In the genomic region with DNA sequence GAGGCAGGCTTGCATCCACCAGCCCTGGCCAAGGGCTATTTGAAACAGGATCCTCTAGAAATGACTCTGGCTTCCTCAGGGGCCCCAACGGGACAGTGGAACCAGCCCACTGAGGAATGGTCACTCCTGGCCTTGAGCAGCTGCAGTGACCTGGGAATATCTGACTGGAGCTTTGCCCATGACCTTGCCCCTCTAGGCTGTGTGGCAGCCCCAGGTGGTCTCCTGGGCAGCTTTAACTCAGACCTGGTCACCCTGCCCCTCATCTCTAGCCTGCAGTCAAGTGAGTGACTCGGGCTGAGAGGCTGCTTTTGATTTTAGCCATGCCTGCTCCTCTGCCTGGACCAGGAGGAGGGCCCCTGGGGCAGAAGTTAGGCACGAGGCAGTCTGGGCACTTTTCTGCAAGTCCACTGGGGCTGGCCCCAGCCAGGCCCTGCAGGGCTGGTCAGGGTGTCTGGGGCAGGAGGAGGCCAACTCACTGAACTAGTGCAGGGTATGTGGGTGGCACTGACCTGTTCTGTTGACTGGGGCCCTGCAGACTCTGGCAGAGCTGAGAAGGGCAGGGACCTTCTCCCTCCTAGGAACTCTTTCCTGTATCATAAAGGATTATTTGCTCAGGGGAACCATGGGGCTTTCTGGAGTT, we compare ENCODE assay signal across 23 cellular contexts. TPM values are rescaled to one million over a fixed set of nuclear protein-coding genes. Genes with fewer than 3 reads are reported as not detected.
DNase-seq lines count a peak whose midpoint lies in the region; ATAC-seq, FAIRE-seq and TF ChIP-seq lines count a peak whose summit lies in the region.
"Had no signal": no experiment of that assay in that cellular context is flagged by ENCODE, and none has a peak within 500 bp of the region (broad histone marks: within the 10 kb centered on the region; RNA-seq: fewer than 3 reads in every experiment).

No MANE protein-coding gene starts in this region.

- H3K9me3 ChIP-seq in endodermal cell (ENCODE audit: control insufficient read depth, low read length) (no peaks in the 10 kb centered on the region), osteoblast (ENCODE audit: low read depth, low read length) (no peaks in the 10 kb centered on the region), HepG2 (ENCODE audit: low read length) (no peaks in the 10 kb centered on the region)
- H3K9me3 ChIP-seq: colonic mucosa, MG63, upper lobe of left lung had no signal

- BruUV-seq in HepG2 (replicated peaks; lab: Mats Ljungman, UMichigan), result no TSS peak

- H3K4me3 Mint-ChIP-seq in activated T-cell treated with anti-CD3 and anti-CD28 coated beads, Interleukin-2, amount 50 U/mL, for 24 hours, result no peak overlapping the region
- H3K4me3 Mint-ChIP-seq in activated CD8-positive, alpha-beta T cell treated with anti-CD3 and anti-CD28 coated beads, Interleukin-2, amount 10 ng/mL, durations not matched to agents 7 days and 5 days, result peak overlapping the region; percentile 36
- H3K4me3 Mint-ChIP-seq in endodermal cell, result no peak overlapping the region
- no peak overlapping the region for H3K4me3 Mint-ChIP-seq in stimulated activated memory B cell treated with anti-CD40 and anti-IgM and Interleukin-4, amounts not matched to agents 10 μg/mL and 1 μg/mL and 100 μg/mL, for 72 hours

- H3K9ac ChIP-seq in endodermal cell (ENCODE audit: extremely low read depth, low read length, poor library complexity, severe bottlenecking) (no peak overlapping the region), HepG2 (ENCODE audit: insufficient read depth, low read depth, low read length) (no peak overlapping the region)

- no peak for TF ChIP-seq EP300 in HepG2 (IDR thresholded peaks at IDR 0.05; ENCODE audit: low read depth in 2 of 2, low read length in 2 of 2)
- TF ChIP-seq EP300 in HepG2 (CRISPR knock-in tag; IDR thresholded peaks at IDR 0.05; ENCODE audit: borderline replicate concordance), result no peak

- H3K4me3 ChIP-seq in endodermal cell (ENCODE audit: low read length) (no peak overlapping the region), osteoblast (ENCODE audit: insufficient read depth, low read length) (no peak overlapping the region), HepG2 (replicated peaks in 1 of 3; ENCODE audit: insufficient read depth in 1 of 3, low read depth in 2 of 3, low read length in 3 of 3) (no peak overlapping the region)
- H3K4me3 ChIP-seq: colonic mucosa, MG63, SK-N-MC, upper lobe of left lung had no signal

- H3K79me2 ChIP-seq in osteoblast (ENCODE audit: insufficient read depth, low read length) (no peaks in the 10 kb centered on the region), HepG2 (ENCODE audit: insufficient read depth, low read length) (no peaks in the 10 kb centered on the region)

- no peaks in the 10 kb centered on the region for H3K4me1 ChIP-seq in endodermal cell (ENCODE audit: control insufficient read depth, insufficient read depth, low read length)
- H3K4me1 ChIP-seq in osteoblast (ENCODE audit: insufficient read depth, low read length), result no peaks in the 10 kb centered on the region
- no peaks in the 10 kb centered on the region for H3K4me1 ChIP-seq in HepG2 (ENCODE audit: insufficient read depth, low read length)

- no peaks in the 10 kb centered on the region for H3K36me3 ChIP-seq in endodermal cell (ENCODE audit: control insufficient read depth, insufficient read depth, low read length)
- H3K36me3 ChIP-seq in osteoblast (ENCODE audit: insufficient read depth, low read length), result no peaks in the 10 kb centered on the region
- no peaks in the 10 kb centered on the region for H3K36me3 ChIP-seq in HepG2 (replicated peaks in 1 of 2; ENCODE audit: control insufficient read depth in 1 of 2, insufficient read depth in 2 of 2, low read length in 2 of 2)
- H3K36me3 ChIP-seq: colonic mucosa, MG63 had no signal

- FAIRE-seq in HepG2 (lab: Jason Lieb, UNC), result no peak
- FAIRE-seq: H54 had no signal

- H3K9me3 Mint-ChIP-seq in activated T-cell treated with anti-CD3 and anti-CD28 coated beads, Interleukin-2, amount 50 U/mL, for 24 hours, result peaks cover 9% of the 10 kb centered on the region
- H3K9me3 Mint-ChIP-seq in activated CD8-positive, alpha-beta T cell treated with anti-CD3 and anti-CD28 coated beads, Interleukin-2, amount 10 ng/mL, durations not matched to agents 7 days and 5 days (ENCODE audit: insufficient read depth), result no peaks in the 10 kb centered on the region
- H3K9me3 Mint-ChIP-seq in endodermal cell, result peaks cover 9% of the 10 kb centered on the region
- H3K9me3 Mint-ChIP-seq in stimulated activated memory B cell treated with anti-CD40 and anti-IgM and Interleukin-4, amounts not matched to agents 10 μg/mL and 1 μg/mL and 100 μg/mL, for 72 hours, result peaks cover 5% of the 10 kb centered on the region

- CTCF ChIA-PET in activated CD8-positive, alpha-beta T cell treated with anti-CD3 and anti-CD28 coated beads, Interleukin-2, amount 10 ng/mL, durations not matched to agents 7 days and 5 days (lab: Charles Lee), result interaction anchor here (0.7 to 14.8 kb wide), 7 partner anchors 8 to 182 kb away, joined by 3 to 168 read pairs (median 5); a partner anchor contains a TSS
- CTCF ChIA-PET in HepG2 (lab: Yijun Ruan, JAX; ENCODE audit: low intra/inter-chr PET ratio, low total read pairs), result no interaction called here

- no peak overlapping the region for H3K27ac ChIP-seq in endodermal cell (ENCODE audit: low read depth, low read length)
- no peak overlapping the region for H3K27ac ChIP-seq in osteoblast (ENCODE audit: low read depth, low read length)
- no peak overlapping the region for H3K27ac ChIP-seq in HepG2 (ENCODE audit: extremely low read length, insufficient read depth, low read length)
- H3K27ac ChIP-seq: colonic mucosa, SK-N-MC had no signal

- no peak for TF ChIP-seq RAD21 in HepG2 (CRISPR knock-in tag; IDR thresholded peaks at IDR 0.05)

- intact Hi-C loops in HepG2 (cut with micrococcal nuclease; ENCODE audit: unreplicated experiment), result no loop called here

- peak; percentile 34 for DNase-seq in activated T-cell treated with anti-CD3 and anti-CD28 coated beads, Interleukin-2, amount 50 U/mL, for 24 hours
- no peak for DNase-seq in activated T-cell treated with anti-CD3 and anti-CD28 coated beads for 4 hours
- DNase-seq in activated CD8-positive, alpha-beta T cell treated with anti-CD3 and anti-CD28 coated beads, Interleukin-2, amount 10 ng/mL, durations not matched to agents 7 days and 5 days, result no peak
- peak; percentile 31 for DNase-seq in endodermal cell
- DNase-seq in osteoblast (ENCODE audit: insufficient read length, low spot score, missing footprints), result no peak
- no peak for DNase-seq in HepG2 (ENCODE audit: low spot score)
- DNase-seq: ACHN; activated CD4-positive, alpha-beta T cell treated with anti-CD3 and anti-CD28 coated beads, Interleukin-2, amount 50 U/mL, for 4 hours; colonic mucosa; COR-L47; foreskin fibroblast; MG63; midbrain; NCI-H146; NCI-H82; retina; stimulated activated naive CD4-positive, alpha-beta T cell treated with Interleukin-2 at 50 U/mL for 16 hours had no signal

- no peaks in the 10 kb centered on the region for H4K20me1 ChIP-seq in osteoblast (ENCODE audit: insufficient read depth, low read length)
- no peaks in the 10 kb centered on the region for H4K20me1 ChIP-seq in HepG2 (ENCODE audit: insufficient read depth, low read length)

- in situ Hi-C loops in HepG2 (cut with HindIII; ENCODE audit: extremely low pct_ligation_motif_present, low pct_unique_long_range_greater_than_20kb), result no loop called here

- H2AFZ ChIP-seq in osteoblast (ENCODE audit: low read length) (no peak overlapping the region), HepG2 (ENCODE audit: low read length) (no peak overlapping the region)

- no peak for TF ChIP-seq CTCF in endodermal cell (conservative IDR thresholded peaks at IDR 0.05)
- no peak for TF ChIP-seq CTCF in osteoblast (IDR thresholded peaks at IDR 0.05; ENCODE audit: extremely low read depth, low read depth, low read length)
- no peak for TF ChIP-seq CTCF in HepG2 (CRISPR knock-in tag; IDR thresholded peaks at IDR 0.05)

- H3K27me3 ChIP-seq in endodermal cell (ENCODE audit: control insufficient read depth, insufficient read depth, low read length, poor library complexity, severe bottlenecking), result no peaks in the 10 kb centered on the region
- H3K27me3 ChIP-seq in osteoblast (ENCODE audit: insufficient read depth, low read length), result no peaks in the 10 kb centered on the region
- H3K27me3 ChIP-seq in HepG2 (ENCODE audit: control insufficient read depth in 1 of 2, insufficient read depth in 2 of 2, low read length in 2 of 2), result peaks cover 2 to 13% of the 10 kb centered on the region in 2 experiments; a peak in 2 of 5 replicates
- H3K27me3 ChIP-seq: colonic mucosa, MG63, upper lobe of left lung had no signal

- no peak for TF ChIP-seq POLR2A in HepG2 (IDR thresholded peaks at IDR 0.05; ENCODE audit: insufficient read depth in 1 of 2, low read depth in 2 of 2, low read length in 2 of 2)

- WGBS in endodermal cell (ENCODE audit: insufficient coverage in 1 of 2, insufficient read length in 1 of 2), 2 experiments, result 80% methylated on average over 3 of the region's 3 CpGs; no CpG with 5 or more reads in 1 of the 2 experiments
- WGBS in HepG2 (ENCODE audit: low lambda C conversion rate), result no CpG with 5 or more reads among the region's 3 CpGs

- ATAC-seq in activated CD8-positive, alpha-beta T cell treated with anti-CD3 and anti-CD28 coated beads, Interleukin-2, amount 10 ng/mL, durations not matched to agents 7 days and 5 days, result no peak
- no peak for ATAC-seq in stimulated activated memory B cell treated with anti-CD40 and anti-IgM and Interleukin-4, amounts not matched to agents 10 μg/mL and 1 μg/mL and 100 μg/mL, for 72 hours
- ATAC-seq in GM19324 (IDR thresholded peaks at IDR 0.05; ENCODE audit: low FRiP score, unreplicated experiment), result no peak
- no peak for ATAC-seq in HepG2
- ATAC-seq: Panc1 had no signal

- peaks cover 85% of the 10 kb centered on the region for H3K36me3 Mint-ChIP-seq in activated T-cell treated with anti-CD3 and anti-CD28 coated beads, Interleukin-2, amount 50 U/mL, for 24 hours (ENCODE audit: low read depth)
- peaks cover 86% of the 10 kb centered on the region for H3K36me3 Mint-ChIP-seq in activated CD8-positive, alpha-beta T cell treated with anti-CD3 and anti-CD28 coated beads, Interleukin-2, amount 10 ng/mL, durations not matched to agents 7 days and 5 days (ENCODE audit: low read depth)
- H3K36me3 Mint-ChIP-seq in endodermal cell (ENCODE audit: low read depth), result no peaks in the 10 kb centered on the region
- peaks cover 58% of the 10 kb centered on the region for H3K36me3 Mint-ChIP-seq in stimulated activated memory B cell treated with anti-CD40 and anti-IgM and Interleukin-4, amounts not matched to agents 10 μg/mL and 1 μg/mL and 100 μg/mL, for 72 hours

- no peaks in the 10 kb centered on the region for H3K27me3 Mint-ChIP-seq in activated T-cell treated with anti-CD3 and anti-CD28 coated beads, Interleukin-2, amount 50 U/mL, for 24 hours
- no peaks in the 10 kb centered on the region for H3K27me3 Mint-ChIP-seq in activated CD8-positive, alpha-beta T cell treated with anti-CD3 and anti-CD28 coated beads, Interleukin-2, amount 10 ng/mL, durations not matched to agents 7 days and 5 days (ENCODE audit: low read depth)
- no peaks in the 10 kb centered on the region for H3K27me3 Mint-ChIP-seq in endodermal cell (ENCODE audit: insufficient read depth)
- no peaks in the 10 kb centered on the region for H3K27me3 Mint-ChIP-seq in stimulated activated memory B cell treated with anti-CD40 and anti-IgM and Interleukin-4, amounts not matched to agents 10 μg/mL and 1 μg/mL and 100 μg/mL, for 72 hours

- POLR2A ChIA-PET in activated CD8-positive, alpha-beta T cell treated with anti-CD3 and anti-CD28 coated beads, Interleukin-2, amount 10 ng/mL, durations not matched to agents 7 days and 5 days (lab: Charles Lee), result interaction anchor here (0.9 to 9.4 kb wide), 10 partner anchors 12 to 184 kb away, joined by 4 to 225 read pairs (median 10); a partner anchor contains a TSS
- POLR2A ChIA-PET in HepG2 (lab: Yijun Ruan, JAX), result no interaction called here

- peak overlapping the region; percentile 79 for H3K27ac Mint-ChIP-seq in activated T-cell treated with anti-CD3 and anti-CD28 coated beads, Interleukin-2, amount 50 U/mL, for 24 hours
- peak overlapping the region; percentile 98 for H3K27ac Mint-ChIP-seq in activated CD8-positive, alpha-beta T cell treated with anti-CD3 and anti-CD28 coated beads, Interleukin-2, amount 10 ng/mL, durations not matched to agents 7 days and 5 days
- no peak overlapping the region for H3K27ac Mint-ChIP-seq in endodermal cell
- H3K27ac Mint-ChIP-seq in stimulated activated memory B cell treated with anti-CD40 and anti-IgM and Interleukin-4, amounts not matched to agents 10 μg/mL and 1 μg/mL and 100 μg/mL, for 72 hours, result peak overlapping the region; percentile 98

- no peak overlapping the region for H3K4me2 ChIP-seq in osteoblast (ENCODE audit: insufficient read depth, low read length)
- H3K4me2 ChIP-seq in HepG2 (ENCODE audit: low read depth, low read length), result no peak overlapping the region

- H3K4me1 Mint-ChIP-seq in activated T-cell treated with anti-CD3 and anti-CD28 coated beads, Interleukin-2, amount 50 U/mL, for 24 hours (ENCODE audit: low read depth), result peaks cover 99% of the 10 kb centered on the region
- H3K4me1 Mint-ChIP-seq in activated CD8-positive, alpha-beta T cell treated with anti-CD3 and anti-CD28 coated beads, Interleukin-2, amount 10 ng/mL, durations not matched to agents 7 days and 5 days (ENCODE audit: low read depth), result peaks cover 99% of the 10 kb centered on the region
- H3K4me1 Mint-ChIP-seq in endodermal cell, result peaks cover 6% of the 10 kb centered on the region
- H3K4me1 Mint-ChIP-seq in stimulated activated memory B cell treated with anti-CD40 and anti-IgM and Interleukin-4, amounts not matched to agents 10 μg/mL and 1 μg/mL and 100 μg/mL, for 72 hours, result peaks cover 89% of the 10 kb centered on the region

RNA-seq across cellular contexts. Expression of a gene that starts 13.3 kb away (rescaled TPM):
- total RNA-seq in activated CD8-positive, alpha-beta T cell treated with anti-CD3 and anti-CD28 coated beads, Interleukin-2, amount 10 ng/mL, durations not matched to agents 7 days and 5 days, result 100 to 1,000 TPM; 202 to 210 TPM
- total RNA-seq in endodermal cell, result under 1 TPM; 0.46 to 0.51 TPM
- polyA plus RNA-seq in endodermal cell (2013, experiment 1 of 2), result not detected
- polyA plus RNA-seq in endodermal cell (2013, experiment 2 of 2), result 0.37 TPM
- total RNA-seq in osteoblast, result 1.1 TPM in 1 of 2 replicates, not detected in the other
- total RNA-seq in HepG2 (2016; rRNA removed; fragmentation: Illumina TruSeq; extraction: Trizol), result not detected in 2 replicates
- not detected in 2 replicates for total RNA-seq in HepG2 (2016; cell fraction: cytosol; rRNA removed; fragmentation: Illumina TruSeq; extraction: Trizol; ENCODE audit: low read depth)
- total RNA-seq in HepG2 (2016; cell fraction: insoluble cytoplasmic fraction; rRNA removed; fragmentation: Illumina TruSeq; extraction: Trizol), result not detected in 2 replicates
- not detected in 2 replicates for total RNA-seq in HepG2 (2016; cell fraction: membrane; rRNA removed; fragmentation: Illumina TruSeq; extraction: Trizol)
- total RNA-seq in HepG2 (2016; cell fraction: nucleus; rRNA removed; fragmentation: Illumina TruSeq; extraction: Trizol), result not detected in 2 replicates
- polyA plus RNA-seq in HepG2 (2011; rRNA removed), result 0.03 TPM in 1 of 2 replicates, not detected in the other
- polyA plus RNA-seq in HepG2 (2011; cell fraction: cytosol; rRNA removed), result 0.01 TPM in 1 of 2 replicates, not detected in the other
- 0.07 TPM in 1 of 2 replicates, not detected in the other for polyA plus RNA-seq in HepG2 (2011; cell fraction: nucleus; rRNA removed)
- polyA plus RNA-seq in HepG2 (2012), result 0.29 TPM in 1 of 2 replicates, not detected in the other
- polyA plus RNA-seq in HepG2 (2016; cell fraction: cytosol; fragmentation: Illumina TruSeq; extraction: Trizol; ENCODE audit: low read depth), result not detected in 2 replicates
- not detected in 2 replicates for polyA plus RNA-seq in HepG2 (2016; cell fraction: insoluble cytoplasmic fraction; fragmentation: Illumina TruSeq; extraction: Trizol; ENCODE audit: low read depth)
- polyA plus RNA-seq in HepG2 (2016; cell fraction: membrane; fragmentation: Illumina TruSeq; extraction: Trizol; ENCODE audit: low read depth), result not detected in 2 replicates
- polyA plus RNA-seq in HepG2 (2016; cell fraction: nucleus; fragmentation: Illumina TruSeq; extraction: Trizol; ENCODE audit: insufficient read depth, low read depth), result not detected in 2 replicates
- polyA minus RNA-seq in HepG2 (2011; rRNA and poly(A)+ RNA removed; ENCODE audit: low replicate concordance), result 1.2 TPM in 1 of 2 replicates, not detected in the other
- not detected in 2 replicates for polyA minus RNA-seq in HepG2 (2011; cell fraction: cytosol; rRNA and poly(A)+ RNA removed)
- not detected in 2 replicates for polyA minus RNA-seq in HepG2 (2011; cell fraction: nucleus; rRNA and poly(A)+ RNA removed)

Comparison
In these comparisons a context has a peak if more than half of its experiments do, and no peak if none do; other contexts are left out.
1. DNase-seq: peak in activated T-cell treated with anti-CD3 and anti-CD28 coated beads, Interleukin-2, amount 50 U/mL, for 24 hours (single experiment) and endodermal cell (single experiment); none in activated T-cell treated with anti-CD3 and anti-CD28 coated beads for 4 hours (single experiment), activated CD8-positive, alpha-beta T cell treated with anti-CD3 and anti-CD28 coated beads, Interleukin-2, amount 10 ng/mL, durations not matched to agents 7 days and 5 days (single experiment), osteoblast (single experiment) and HepG2 (single experiment).
2. RNA of a gene that starts 13.3 kb away (total RNA-seq): 202 to 210 TPM in activated CD8-positive, alpha-beta T cell treated with anti-CD3 and anti-CD28 coated beads, Interleukin-2, amount 10 ng/mL, durations not matched to agents 7 days and 5 days; 1.1 TPM in osteoblast, 0.46 to 0.51 TPM in endodermal cell and not detected in HepG2; every median in the first group is over 10 times any median in the second.